9 cellular contexts compared by ENCODE assay signal in genomic region chr2:224520064-224520463, GRCh38.
DNase-seq lines count a peak whose midpoint lies in the region; ATAC-seq, FAIRE-seq and TF ChIP-seq lines count a peak whose summit lies in the region.
"Had no signal": no experiment of that assay in that cellular context is flagged by ENCODE, and none has a peak within 500 bp of the region (broad histone marks: within the 10 kb centered on the region; RNA-seq: fewer than 3 reads in every experiment).

No MANE protein-coding gene starts in this region.

- no peaks in the 10 kb centered on the region for H3K9me3 ChIP-seq in K562 (replicated peaks; ENCODE audit: control insufficient read depth, insufficient read depth, low read depth, low read length)
- H3K9me3 ChIP-seq: SJSA1 had no signal

- H3K79me2 ChIP-seq in K562 (ENCODE audit: control insufficient read depth, insufficient read depth, low read length): peaks cover 81% of the 10 kb centered on the region

- H3K9ac ChIP-seq in K562 (ENCODE audit: insufficient read depth in 1 of 2, low read depth in 2 of 2, low read length in 2 of 2): no peak overlapping the region

- H3K4me1 ChIP-seq in K562 (replicated peaks in 1 of 2; ENCODE audit: control insufficient read depth in 2 of 2, insufficient read depth in 2 of 2, low read length in 2 of 2): peaks cover 0 to 3% of the 10 kb centered on the region in 2 experiments; a peak in 2 of 5 replicates

- WGBS in K562 (ENCODE audit: insufficient coverage, low coverage, missing lambda C conversion rate): 47% methylated on average over 1 of the region's 1 CpG

- CTCF ChIA-PET in K562 (lab: Yijun Ruan, JAX; ENCODE audit: low intra/inter-chr PET ratio): no interaction called here

- H3K4me3 ChIP-seq in GM06990 (replicated peaks; ENCODE audit: low read depth, low read length): no peak overlapping the region
- no peak overlapping the region for H3K4me3 ChIP-seq in K562
- H3K4me3 ChIP-seq: SJSA1 had no signal

- H3K4me2 ChIP-seq in K562 (ENCODE audit: insufficient read depth, low read length): no peak overlapping the region

- ATAC-seq in GM21447 (IDR thresholded peaks at IDR 0.05; ENCODE audit: unreplicated experiment): peak; percentile 60
- ATAC-seq in HG03575 (IDR thresholded peaks at IDR 0.05; ENCODE audit: extremely low read depth, insufficient number of reproducible peaks, low FRiP score, unreplicated experiment): peak; percentile 54
- peak; percentile 36; the same call in 2 of the 3 replicates for ATAC-seq in K562

- no peaks in the 10 kb centered on the region for H3K9me1 ChIP-seq in K562 (ENCODE audit: control insufficient read depth, insufficient read depth, low read length)

- in situ Hi-C loops in K562 (cut with MboI): no loop called here

- intact Hi-C loops in K562 (cut with micrococcal nuclease): no loop called here

- TF ChIP-seq CTCF in GM06990 (IDR thresholded peaks at IDR 0.05; ENCODE audit: insufficient read depth, low read length, poor library complexity, severe bottlenecking): no peak
- no peak for TF ChIP-seq CTCF in K562 (IDR thresholded peaks at IDR 0.05 in 2 of 3, conservative IDR thresholded peaks at IDR 0.05 in 1 of 3; ENCODE audit: insufficient read depth in 2 of 3, low read depth in 1 of 3, low read length in 3 of 3)

- no peak overlapping the region for H2AFZ ChIP-seq in K562 (ENCODE audit: low read depth, low read length)

- no peak for TF ChIP-seq RAD21 in K562 (CRISPR knock-in tag; conservative IDR thresholded peaks at IDR 0.05 in 1 of 2, IDR thresholded peaks at IDR 0.05 in 1 of 2)

- H3K36me3 ChIP-seq in GM06990 (ENCODE audit: control insufficient read depth, insufficient read depth, low read length): no peaks in the 10 kb centered on the region; the same call in 1 of the 2 replicates
- peaks cover 7% of the 10 kb centered on the region; the same call in 1 of the 3 replicates for H3K36me3 ChIP-seq in K562 (ENCODE audit: control insufficient read depth, insufficient read depth, low read length)

- H3K27me3 ChIP-seq in GM06990 (replicated peaks; ENCODE audit: control insufficient read depth, insufficient read depth, low read length): no peaks in the 10 kb centered on the region
- H3K27me3 ChIP-seq in K562 (ENCODE audit: control insufficient read depth in 2 of 2, insufficient read depth in 2 of 2, low read length in 2 of 2): no peaks in the 10 kb centered on the region
- H3K27me3 ChIP-seq: SJSA1 had no signal

- TF ChIP-seq EP300 in K562 (IDR thresholded peaks at IDR 0.05; ENCODE audit: low read length): no peak

- FAIRE-seq in K562 (lab: Jason Lieb, UNC): no peak

- H4K20me1 ChIP-seq in K562 (replicated peaks; ENCODE audit: control insufficient read depth, insufficient read depth, low read length): no peaks in the 10 kb centered on the region; the same call in 1 of the 2 replicates

- no TSS peak for BruUV-seq in K562 (replicated peaks; lab: Mats Ljungman, UMichigan)

- no peak for TF ChIP-seq POLR2A in K562 (conservative IDR thresholded peaks at IDR 0.05)

- H3K27ac ChIP-seq in K562 (ENCODE audit: extremely low read depth, low read depth, low read length): no peak overlapping the region
- H3K27ac ChIP-seq: SJSA1 had no signal

- POLR2A ChIA-PET in K562 (lab: Yijun Ruan, JAX): no interaction called here

- DNase-seq in GM06990 (ENCODE audit: extremely low read depth, insufficient read length) (peak; percentile 61), K562 (ENCODE audit: extremely low read depth in 1 of 4, low spot score in 3 of 4) (no peak), SK-N-DZ (ENCODE audit: low spot score) (no peak), NCI-H1417 treated with DMSO at 0.1 percent for 48 hours (lab: John Stamatoyannopoulos, UW) (no peak), NCI-H774 (lab: John Stamatoyannopoulos, UW) (no peak)
- peak; percentile 13 to 20 for DNase-seq in stimulated activated CD8-positive, alpha-beta memory T cell treated with anti-CD3 and anti-CD28 coated beads, Interleukin-7, amount 100 ng/mL, for 48 hours (ENCODE audit: extremely low read depth in 1 of 2, low read depth in 1 of 2)

TF ChIP-seq in K562, 482 proteins besides CTCF, POLR2A, EP300 and RAD21:
- TF ChIP-seq ILF3 (IDR thresholded peaks at IDR 0.05; ENCODE audit: borderline replicate concordance): no peak
- no peak for TF ChIP-seq ASH1L (IDR thresholded peaks at IDR 0.05; ENCODE audit: borderline replicate concordance, low read depth, partially characterized antibody)
- TF ChIP-seq, protein P1, sequence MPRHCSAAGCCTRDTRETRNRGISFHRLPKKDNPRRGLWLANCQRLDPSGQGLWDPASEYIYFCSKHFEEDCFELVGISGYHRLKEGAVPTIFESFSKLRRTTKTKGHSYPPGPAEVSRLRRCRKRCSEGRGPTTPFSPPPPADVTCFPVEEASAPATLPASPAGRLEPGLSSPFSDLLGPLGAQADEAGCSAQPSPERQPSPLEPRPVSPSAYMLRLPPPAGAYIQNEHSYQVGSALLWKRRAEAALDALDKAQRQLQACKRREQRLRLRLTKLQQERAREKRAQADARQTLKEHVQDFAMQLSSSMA (CRISPR knock-in tag; IDR thresholded peaks at IDR 0.05): no peak
- TF ChIP-seq, protein P2, sequence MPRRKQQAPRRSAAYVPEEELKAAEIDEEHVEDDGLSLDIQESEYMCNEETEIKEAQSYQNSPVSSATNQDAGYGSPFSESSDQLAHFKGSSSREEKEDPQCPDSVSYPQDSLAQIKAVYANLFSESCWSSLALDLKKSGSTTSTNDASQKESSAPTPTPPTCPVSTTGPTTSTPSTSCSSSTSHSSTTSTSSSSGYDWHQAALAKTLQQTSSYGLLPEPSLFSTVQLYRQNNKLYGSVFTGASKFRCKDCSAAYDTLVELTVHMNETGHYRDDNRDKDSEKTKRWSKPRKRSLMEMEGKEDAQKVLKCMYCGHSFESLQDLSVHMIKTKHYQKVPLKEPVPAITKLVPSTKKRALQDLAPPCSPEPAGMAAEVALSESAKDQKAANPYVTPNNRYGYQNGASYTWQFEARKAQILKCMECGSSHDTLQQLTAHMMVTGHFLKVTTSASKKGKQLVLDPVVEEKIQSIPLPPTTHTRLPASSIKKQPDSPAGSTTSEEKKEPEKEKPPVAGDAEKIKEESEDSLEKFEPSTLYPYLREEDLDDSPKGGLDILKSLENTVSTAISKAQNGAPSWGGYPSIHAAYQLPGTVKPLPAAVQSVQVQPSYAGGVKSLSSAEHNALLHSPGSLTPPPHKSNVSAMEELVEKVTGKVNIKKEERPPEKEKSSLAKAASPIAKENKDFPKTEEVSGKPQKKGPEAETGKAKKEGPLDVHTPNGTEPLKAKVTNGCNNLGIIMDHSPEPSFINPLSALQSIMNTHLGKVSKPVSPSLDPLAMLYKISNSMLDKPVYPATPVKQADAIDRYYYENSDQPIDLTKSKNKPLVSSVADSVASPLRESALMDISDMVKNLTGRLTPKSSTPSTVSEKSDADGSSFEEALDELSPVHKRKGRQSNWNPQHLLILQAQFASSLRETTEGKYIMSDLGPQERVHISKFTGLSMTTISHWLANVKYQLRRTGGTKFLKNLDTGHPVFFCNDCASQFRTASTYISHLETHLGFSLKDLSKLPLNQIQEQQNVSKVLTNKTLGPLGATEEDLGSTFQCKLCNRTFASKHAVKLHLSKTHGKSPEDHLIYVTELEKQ (CRISPR knock-in tag; IDR thresholded peaks at IDR 0.05): no peak
- TF ChIP-seq ETV1 (tag; conservative IDR thresholded peaks at IDR 0.05; ENCODE audit: low read depth): no peak
- no peak for TF ChIP-seq GTF2A2 (tag; IDR thresholded peaks at IDR 0.05)
- no peak for TF ChIP-seq SRF (CRISPR knock-in tag; IDR thresholded peaks at IDR 0.05)
- no peak for TF ChIP-seq NCOR1 (IDR thresholded peaks at IDR 0.05)
- TF ChIP-seq LARP7 (IDR thresholded peaks at IDR 0.05): no peak

Comparison
In these comparisons a context has a peak if more than half of its experiments do, and no peak if none do; other contexts are left out.
1. DNase-seq: peak in GM06990 (single experiment) and stimulated activated CD8-positive, alpha-beta memory T cell treated with anti-CD3 and anti-CD28 coated beads, Interleukin-7, amount 100 ng/mL, for 48 hours (2 of 2); none in K562 (0 of 4), SK-N-DZ (single experiment), NCI-H1417 treated with DMSO at 0.1 percent for 48 hours (single experiment) and NCI-H774 (single experiment).
2. Peak in every context shown above with its lines, with median percentiles within 50 percentile points of each other: ATAC-seq.